22 cellular contexts compared by ENCODE assay signal in the genomic region with DNA sequence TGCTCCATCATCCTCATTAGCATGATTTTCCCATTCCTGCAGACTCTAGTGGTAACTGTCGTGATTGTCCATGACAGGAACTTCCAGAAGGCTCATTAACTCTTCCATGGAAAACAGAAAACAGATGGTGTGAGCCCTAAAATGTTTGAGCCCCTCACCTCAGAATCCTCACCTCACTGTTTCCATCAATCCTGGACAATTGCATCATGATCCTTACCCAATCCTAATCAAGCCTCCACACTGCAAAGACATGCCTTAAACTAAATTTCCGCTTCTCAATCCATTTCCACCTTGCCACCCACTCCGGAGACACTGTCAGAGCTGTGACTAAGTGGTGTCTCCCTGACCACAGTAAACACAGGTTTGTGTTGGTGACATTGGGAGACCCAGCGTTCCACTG.
DNase-seq lines count a peak whose midpoint lies in the region; ATAC-seq, FAIRE-seq and TF ChIP-seq lines count a peak whose summit lies in the region.
"Had no signal": no experiment of that assay in that cellular context is flagged by ENCODE, and none has a peak within 500 bp of the region (broad histone marks: within the 10 kb centered on the region; RNA-seq: fewer than 3 reads in every experiment).

No MANE protein-coding gene starts in this region.

- WGBS in K562 (ENCODE audit: insufficient coverage, low coverage, missing lambda C conversion rate) = 52% methylated on average over 4 of the region's 4 CpGs

- TF ChIP-seq POLR2A in K562 (conservative IDR thresholded peaks at IDR 0.05) = no peak

- TF ChIP-seq CTCF in K562 (IDR thresholded peaks at IDR 0.05 in 2 of 3, conservative IDR thresholded peaks at IDR 0.05 in 1 of 3; ENCODE audit: insufficient read depth in 2 of 3, low read depth in 1 of 3, low read length in 3 of 3) (no peak), neural crest cell (conservative IDR thresholded peaks at IDR 0.05) (no peak)

- H3K27ac Mint-ChIP-seq in stimulated activated naive CD8-positive, alpha-beta T cell treated with anti-CD3 and anti-CD28 coated beads, Interleukin-15, Interleukin-2, amounts not matched to agents 100 ng/mL and 50 ng/mL, for 24 hours = peak overlapping the region; percentile 17
- peak overlapping the region in 1 of 2 donors; percentile 17 for H3K27ac Mint-ChIP-seq in stimulated activated naive CD8-positive, alpha-beta T cell treated with anti-CD3 and anti-CD28 coated beads, Interleukin-15, amount 100 ng/mL, for 72 hours
- peak overlapping the region; percentile 76 for H3K27ac Mint-ChIP-seq in neural crest cell (ENCODE audit: unreplicated experiment)
- no peak overlapping the region for H3K27ac Mint-ChIP-seq in activated naive CD8-positive, alpha-beta T cell treated with anti-CD3 and anti-CD28 coated beads for 36 hours
- H3K27ac Mint-ChIP-seq: B cell; CD4-positive, alpha-beta T cell; CD8-positive, alpha-beta T cell had no signal

- H3K9ac ChIP-seq in K562 (ENCODE audit: insufficient read depth in 1 of 2, low read depth in 2 of 2, low read length in 2 of 2) = no peak overlapping the region
- H3K9ac ChIP-seq: BLaER1 treated with 17β-estradiol and CSF1 and Interleukin-3, amounts not matched to agents 10 nM and 100 nM had no signal

- H3K4me1 Mint-ChIP-seq in stimulated activated naive CD8-positive, alpha-beta T cell treated with anti-CD3 and anti-CD28 coated beads, Interleukin-15, Interleukin-2, amounts not matched to agents 100 ng/mL and 50 ng/mL, for 24 hours (ENCODE audit: low read depth) = no peaks in the 10 kb centered on the region
- H3K4me1 Mint-ChIP-seq in stimulated activated naive CD8-positive, alpha-beta T cell treated with anti-CD3 and anti-CD28 coated beads, Interleukin-15, amount 100 ng/mL, for 72 hours = peaks cover 8% of the 10 kb centered on the region
- H3K4me1 Mint-ChIP-seq in neural crest cell = peaks cover 23% of the 10 kb centered on the region
- H3K4me1 Mint-ChIP-seq in activated naive CD8-positive, alpha-beta T cell treated with anti-CD3 and anti-CD28 coated beads for 36 hours = no peaks in the 10 kb centered on the region

- no peak overlapping the region for H3K4me3 Mint-ChIP-seq in stimulated activated naive CD8-positive, alpha-beta T cell treated with anti-CD3 and anti-CD28 coated beads, Interleukin-15, Interleukin-2, amounts not matched to agents 100 ng/mL and 50 ng/mL, for 24 hours
- H3K4me3 Mint-ChIP-seq in stimulated activated naive CD8-positive, alpha-beta T cell treated with anti-CD3 and anti-CD28 coated beads, Interleukin-15, amount 100 ng/mL, for 72 hours = no peak overlapping the region
- no peak overlapping the region for H3K4me3 Mint-ChIP-seq in neural crest cell
- H3K4me3 Mint-ChIP-seq in activated naive CD8-positive, alpha-beta T cell treated with anti-CD3 and anti-CD28 coated beads for 36 hours = no peak overlapping the region
- H3K4me3 Mint-ChIP-seq: B cell; CD4-positive, alpha-beta T cell; CD8-positive, alpha-beta T cell had no signal

- H3K27me3 ChIP-seq in K562 (ENCODE audit: control insufficient read depth in 2 of 2, insufficient read depth in 2 of 2, low read length in 2 of 2) = no peaks in the 10 kb centered on the region
- H3K27me3 ChIP-seq: BLaER1 treated with 17β-estradiol and CSF1 and Interleukin-3, amounts not matched to agents 10 nM and 100 nM had no signal

- H3K36me3 ChIP-seq in K562 (ENCODE audit: control insufficient read depth, insufficient read depth, low read length) = no peaks in the 10 kb centered on the region
- H3K36me3 ChIP-seq: BLaER1 treated with 17β-estradiol and CSF1 and Interleukin-3, amounts not matched to agents 10 nM and 100 nM had no signal

- no TSS peak for BruUV-seq in K562 (replicated peaks; lab: Mats Ljungman, UMichigan)

- H3K4me2 ChIP-seq in K562 (ENCODE audit: insufficient read depth, low read length) = no peak overlapping the region
- H3K4me2 ChIP-seq: A549; BLaER1 treated with 17β-estradiol and CSF1 and Interleukin-3, amounts not matched to agents 10 nM and 100 nM had no signal

- DNase-seq in stimulated activated naive CD8-positive, alpha-beta T cell treated with anti-CD3 and anti-CD28 coated beads, Interleukin-15, amount 100 ng/mL, for 72 hours = no peak
- DNase-seq in K562 (ENCODE audit: extremely low read depth in 1 of 4, low spot score in 3 of 4) (no peak), neural crest cell (ENCODE audit: low read depth, low spot score) (no peak)
- no peak for DNase-seq in activated naive CD8-positive, alpha-beta T cell treated with anti-CD3 and anti-CD28 coated beads for 36 hours
- DNase-seq: AML-193; Caco-2; Calu3; CD4-positive, alpha-beta T cell; CD8-positive, alpha-beta T cell; DMS79 treated with DMSO at 0.1 percent for 48 hours; GF-D8 had no signal

- no peak overlapping the region for H3K4me3 ChIP-seq in K562
- H3K4me3 ChIP-seq: A549; BLaER1 treated with 17β-estradiol and CSF1 and Interleukin-3, amounts not matched to agents 10 nM and 100 nM had no signal

- H3K27me3 Mint-ChIP-seq in stimulated activated naive CD8-positive, alpha-beta T cell treated with anti-CD3 and anti-CD28 coated beads, Interleukin-15, Interleukin-2, amounts not matched to agents 100 ng/mL and 50 ng/mL, for 24 hours = no peaks in the 10 kb centered on the region
- H3K27me3 Mint-ChIP-seq in stimulated activated naive CD8-positive, alpha-beta T cell treated with anti-CD3 and anti-CD28 coated beads, Interleukin-15, amount 100 ng/mL, for 72 hours = no peaks in the 10 kb centered on the region
- H3K27me3 Mint-ChIP-seq in neural crest cell (ENCODE audit: low read depth) = no peaks in the 10 kb centered on the region
- no peaks in the 10 kb centered on the region for H3K27me3 Mint-ChIP-seq in activated naive CD8-positive, alpha-beta T cell treated with anti-CD3 and anti-CD28 coated beads for 36 hours
- H3K27me3 Mint-ChIP-seq: B cell; CD4-positive, alpha-beta T cell had no signal

- no peak for TF ChIP-seq EP300 in K562 (IDR thresholded peaks at IDR 0.05; ENCODE audit: low read length)

- no peak overlapping the region for H2AFZ ChIP-seq in K562 (ENCODE audit: low read depth, low read length)

- no peaks in the 10 kb centered on the region for H3K9me1 ChIP-seq in K562 (ENCODE audit: control insufficient read depth, insufficient read depth, low read length)

- no peak for TF ChIP-seq RAD21 in K562 (CRISPR knock-in tag; conservative IDR thresholded peaks at IDR 0.05 in 1 of 2, IDR thresholded peaks at IDR 0.05 in 1 of 2)

- no peaks in the 10 kb centered on the region for H3K36me3 Mint-ChIP-seq in stimulated activated naive CD8-positive, alpha-beta T cell treated with anti-CD3 and anti-CD28 coated beads, Interleukin-15, Interleukin-2, amounts not matched to agents 100 ng/mL and 50 ng/mL, for 24 hours (ENCODE audit: low read depth)
- H3K36me3 Mint-ChIP-seq in neural crest cell (ENCODE audit: low read depth) = no peaks in the 10 kb centered on the region
- H3K36me3 Mint-ChIP-seq in activated naive CD8-positive, alpha-beta T cell treated with anti-CD3 and anti-CD28 coated beads for 36 hours = no peaks in the 10 kb centered on the region
- H3K36me3 Mint-ChIP-seq: CD8-positive, alpha-beta T cell had no signal

- no peaks in the 10 kb centered on the region for H3K79me2 ChIP-seq in K562 (ENCODE audit: control insufficient read depth, insufficient read depth, low read length)

- in situ Hi-C loops in K562 (cut with MboI) = no loop called here

- CTCF ChIA-PET in K562 (lab: Yijun Ruan, JAX; ENCODE audit: low intra/inter-chr PET ratio) = no interaction called here

- FAIRE-seq in K562 (lab: Jason Lieb, UNC) = no peak
- FAIRE-seq: A549, D721Med, G401.6, GM12891, GM19239 had no signal

- POLR2A ChIA-PET in K562 (lab: Yijun Ruan, JAX) = no interaction called here

- H3K9me3 ChIP-seq in K562 (replicated peaks; ENCODE audit: control insufficient read depth, insufficient read depth, low read depth, low read length) = no peaks in the 10 kb centered on the region
- H3K9me3 ChIP-seq: A549, Caco-2 had no signal

- no peaks in the 10 kb centered on the region for H3K9me3 Mint-ChIP-seq in stimulated activated naive CD8-positive, alpha-beta T cell treated with anti-CD3 and anti-CD28 coated beads, Interleukin-15, Interleukin-2, amounts not matched to agents 100 ng/mL and 50 ng/mL, for 24 hours
- no peaks in the 10 kb centered on the region for H3K9me3 Mint-ChIP-seq in stimulated activated naive CD8-positive, alpha-beta T cell treated with anti-CD3 and anti-CD28 coated beads, Interleukin-15, amount 100 ng/mL, for 72 hours
- H3K9me3 Mint-ChIP-seq in neural crest cell = no peaks in the 10 kb centered on the region
- no peaks in the 10 kb centered on the region for H3K9me3 Mint-ChIP-seq in activated naive CD8-positive, alpha-beta T cell treated with anti-CD3 and anti-CD28 coated beads for 36 hours
- H3K9me3 Mint-ChIP-seq: CD4-positive, alpha-beta T cell; CD8-positive, alpha-beta T cell had no signal

- H3K4me1 ChIP-seq in K562 (replicated peaks in 1 of 2; ENCODE audit: control insufficient read depth in 2 of 2, insufficient read depth in 2 of 2, low read length in 2 of 2) = peaks cover 20% of the 10 kb centered on the region in 2 experiments
- H3K4me1 ChIP-seq: A549, Caco-2 had no signal

- intact Hi-C loops in K562 (cut with micrococcal nuclease) = loop anchor here (5.0 kb wide), 1 partner anchor 687 kb away; no protein-coding TSS in a partner anchor

- no peak for ATAC-seq in stimulated activated naive CD8-positive, alpha-beta T cell treated with anti-CD3 and anti-CD28 coated beads, Interleukin-15, amount 100 ng/mL, for 72 hours
- no peak for ATAC-seq in K562
- no peak for ATAC-seq in HG03139 (IDR thresholded peaks at IDR 0.05; ENCODE audit: unreplicated experiment)
- ATAC-seq: A549; CD8-positive, alpha-beta T cell had no signal

- no peaks in the 10 kb centered on the region for H4K20me1 ChIP-seq in K562 (replicated peaks; ENCODE audit: control insufficient read depth, insufficient read depth, low read length)
- H4K20me1 ChIP-seq: BLaER1 treated with 17β-estradiol and CSF1 and Interleukin-3, amounts not matched to agents 10 nM and 100 nM had no signal

- no peak overlapping the region for H3K27ac ChIP-seq in K562 (ENCODE audit: extremely low read depth, low read depth, low read length)
- H3K27ac ChIP-seq: 22Rv1; A549; BLaER1 treated with 17β-estradiol and CSF1 and Interleukin-3, amounts not matched to agents 10 nM and 100 nM; C4-2B had no signal

TF ChIP-seq in K562, 482 proteins besides CTCF, POLR2A, EP300 and RAD21 (continues in another document):
- TF ChIP-seq TBL1XR1 (IDR thresholded peaks at IDR 0.05; ENCODE audit: low read length in 2 of 2) (no peak), TRIM24 (IDR thresholded peaks at IDR 0.05) (peak; percentile 29 to 37; a peak in 2 of 4 replicates), HDAC6 (IDR thresholded peaks at IDR 0.05; ENCODE audit: low read depth, low read length) (no peak), DACH1 (IDR thresholded peaks at IDR 0.05; ENCODE audit: partially characterized antibody) (no peak), COPS2 (conservative IDR thresholded peaks at IDR 0.05) (no peak), YY1 (IDR thresholded peaks at IDR 0.05; ENCODE audit: borderline replicate concordance in 1 of 3, control insufficient read depth in 1 of 3, extremely low read depth in 1 of 3, insufficient read depth in 3 of 3, insufficient read length in 1 of 3, insufficient replicate concordance in 2 of 3, low read depth in 1 of 3, low read length in 2 of 3) (no peak), CEBPG (CRISPR knock-in tag; IDR thresholded peaks at IDR 0.05) (peak; percentile 70; the same call in 1 of the 2 replicates), CEBPG (tag; conservative IDR thresholded peaks at IDR 0.05 in 1 of 2, IDR thresholded peaks at IDR 0.05 in 1 of 2) (peak in 1 of 2 experiments; percentile 66; a peak in 2 of 4 replicates)
